9 cellular contexts compared by ENCODE assay signal in genomic region chr5:143004361-143004802, GRCh38.
DNase-seq lines count a peak whose midpoint lies in the region; ATAC-seq, FAIRE-seq and TF ChIP-seq lines count a peak whose summit lies in the region.
"Had no signal": no experiment of that assay in that cellular context is flagged by ENCODE, and none has a peak within 500 bp of the region (broad histone marks: within the 10 kb centered on the region; RNA-seq: fewer than 3 reads in every experiment).

No MANE protein-coding gene starts in this region.

- no peaks in the 10 kb centered on the region; the same call in 2 of the 3 replicates for H3K9me3 ChIP-seq in GM12878 (replicated peaks; ENCODE audit: control insufficient read depth, insufficient read depth, low read length)
- H3K9me3 ChIP-seq in mammary epithelial cell (replicated peaks; ENCODE audit: insufficient read depth, low read length): no peaks in the 10 kb centered on the region

- H3K4me2 ChIP-seq in GM12878 (ENCODE audit: control insufficient read depth, insufficient read depth): peak overlapping the region; percentile 43; the same call in 1 of the 2 replicates
- H3K4me2 ChIP-seq in mammary epithelial cell (ENCODE audit: insufficient read depth, low read depth, low read length): no peak overlapping the region

- no peaks in the 10 kb centered on the region for H3K27me3 ChIP-seq in GM12878 (replicated peaks in 1 of 2; ENCODE audit: control insufficient read depth in 2 of 2, insufficient read depth in 2 of 2, low read length in 1 of 2)
- no peaks in the 10 kb centered on the region for H3K27me3 ChIP-seq in mammary epithelial cell (ENCODE audit: insufficient read depth, low read length)

- H3K27ac ChIP-seq in GM12878 (ENCODE audit: control insufficient read depth, insufficient read depth): peak overlapping the region; percentile 89
- no peak overlapping the region for H3K27ac ChIP-seq in mammary epithelial cell (ENCODE audit: insufficient read depth, low read depth, low read length)

- H3K4me3 Mint-ChIP-seq in CD14-positive monocyte: peak overlapping the region in 1 of 2 donors; percentile 12

- H2AFZ ChIP-seq in GM12878 (ENCODE audit: control insufficient read depth, low read depth, low read length) (no peak overlapping the region), mammary epithelial cell (ENCODE audit: low read depth, low read length) (no peak overlapping the region)

- RAD21 ChIA-PET in GM12878 (lab: Charles Lee; ENCODE audit: unreplicated experiment): interaction anchor here (1.0 to 11.9 kb wide), 24 partner anchors 8 to 1183 kb away, joined by 3 to 129 read pairs (median 14); partner anchors contain the start of gene NR3C1

- POLR2A ChIA-PET in GM12878 (lab: Charles Lee): interaction anchor here (0.6 to 3.0 kb wide), 7 partner anchors 21 to 821 kb away, joined by 3 to 18 read pairs (median 5); no protein-coding TSS in a partner anchor

- no peak overlapping the region; the same call in 1 of the 2 replicates for H3K9ac ChIP-seq in GM12878 (ENCODE audit: control insufficient read depth, insufficient read depth, low read length)
- no peak overlapping the region for H3K9ac ChIP-seq in mammary epithelial cell (ENCODE audit: insufficient read depth, low read length)

- SMC1A ChIA-PET in GM12878 (lab: Charles Lee; ENCODE audit: uncharacterized antibody, unreplicated experiment): interaction anchor here (0.6 to 11.6 kb wide), 22 partner anchors 5 to 404 kb away, joined by 3 to 149 read pairs (median 18); no protein-coding TSS in a partner anchor

- dilution Hi-C loops in mammary epithelial cell (cut with HindIII; ENCODE audit: low sequenced_read_pairs): no loop called here

- peak; percentile 36 for ATAC-seq in HG03159 (IDR thresholded peaks at IDR 0.05; ENCODE audit: unreplicated experiment)
- peak; percentile 54 for ATAC-seq in GM12878

- CTCF ChIA-PET in GM12878 (lab: Yijun Ruan, JAX) (interaction anchor here (0.8 to 9.6 kb wide), 16 partner anchors 6 to 964 kb away, joined by 3 to 92 read pairs (median 9); partner anchors contain the start of gene NR3C1), mammary epithelial cell (lab: Charles Lee; ENCODE audit: low non-redundant PET) (no interaction called here)

- 21% methylated on average over 3 of the region's 3 CpGs for WGBS in GM12878 (ENCODE audit: insufficient coverage, insufficient replicate concordance, low lambda C conversion rate, missing lambda C conversion rate)
- 61% methylated on average over 3 of the region's 3 CpGs for WGBS in mammary epithelial cell (ENCODE audit: low coverage, missing lambda C conversion rate)

- TF ChIP-seq RAD21 in GM12878 (IDR thresholded peaks at IDR 0.05; ENCODE audit: insufficient read depth, low read depth, low read length): no peak

- no TSS peak for BruUV-seq in GM12878 (replicated peaks; lab: Mats Ljungman, UMichigan)
- no TSS peak for BruUV-seq in mammary epithelial cell (replicated peaks; lab: Mats Ljungman, UMichigan)

- H3K27me3 Mint-ChIP-seq in CD14-positive monocyte (ENCODE audit: low read depth in 3 of 3): no peaks in the 10 kb centered on the region

- FAIRE-seq in GM19239 (lab: Jason Lieb, UNC) (peak; percentile 89), GM12878 (lab: Jason Lieb, UNC) (no peak)

- TF ChIP-seq POLR2A in GM12878 (IDR thresholded peaks at IDR 0.05; ENCODE audit: low read depth, low read length): no peak

- H3K36me3 ChIP-seq in GM12878 (ENCODE audit: control insufficient read depth in 2 of 2, insufficient read depth in 2 of 2, low read length in 1 of 2) (no peaks in the 10 kb centered on the region), mammary epithelial cell (ENCODE audit: insufficient read depth, low read length) (no peaks in the 10 kb centered on the region)

- H3K4me1 ChIP-seq in GM12878 (ENCODE audit: control insufficient read depth, insufficient read depth, low read length) (peaks cover 51% of the 10 kb centered on the region), mammary epithelial cell (ENCODE audit: insufficient read depth, low read length) (peaks cover 28% of the 10 kb centered on the region)

- H3K79me2 ChIP-seq in GM12878 (ENCODE audit: control insufficient read depth, insufficient read depth, low read length) (no peaks in the 10 kb centered on the region; the same call in none of the 2 replicates), mammary epithelial cell (ENCODE audit: insufficient read depth, low read length) (no peaks in the 10 kb centered on the region)

- peak overlapping the region; percentile 97 to 99 (median 99) for H3K27ac Mint-ChIP-seq in CD14-positive monocyte

- TF ChIP-seq EP300 in GM12878 (IDR thresholded peaks at IDR 0.05; ENCODE audit: borderline replicate concordance in 1 of 2, control insufficient read depth in 1 of 2, low read depth in 2 of 2, low read length in 2 of 2): no peak

- intact Hi-C loops in CD14-positive monocyte (cut with micrococcal nuclease) (loop anchor here (5.0 to 10.0 kb wide), 5 partner anchors 50 to 400 kb away; partner anchors contain the start of gene NR3C1 (in 1 of the 2)), GM12878 (cut with micrococcal nuclease; ENCODE audit: unreplicated experiment) (loop anchor here (2.0 to 10.0 kb wide), 5 partner anchors 16 to 960 kb away; no protein-coding TSS in a partner anchor), mammary epithelial cell (cut with micrococcal nuclease) (loop anchor here (5.0 to 10.0 kb wide), 5 partner anchors 200 to 1180 kb away; no protein-coding TSS in a partner anchor)

- no peak overlapping the region for H3K4me3 ChIP-seq in GM12878
- H3K4me3 ChIP-seq in mammary epithelial cell (replicated peaks in 1 of 3; ENCODE audit: insufficient read depth in 1 of 3, low read depth in 2 of 3, low read length in 3 of 3): no peak overlapping the region

- in situ Hi-C loops in GM12878 (cut with MboI): loop anchor here (10.0 kb wide), 3 partner anchors 80 to 1180 kb away; no protein-coding TSS in a partner anchor
- in situ Hi-C loops in mammary epithelial cell (cut with MboI; ENCODE audit: low sequenced_read_pairs in 2 of 2): loop anchor here in 1 of 2 donors (10.0 to 25.0 kb wide), 3 partner anchors 80 to 958 kb away; no protein-coding TSS in a partner anchor

- DNase-seq in CD14-positive monocyte (ENCODE audit: low spot score) (no peak), GM19239 (ENCODE audit: insufficient read length, low spot score) (no peak), GM12878 (ENCODE audit: low read depth, low spot score) (no peak), HuH-7.5 (ENCODE audit: low spot score) (no peak), GM19238 (ENCODE audit: insufficient read length, low spot score) (no peak), SIG-M5 treated with dmso at 0.1 percent for 504 hours (lab: John Stamatoyannopoulos, UW; ENCODE audit: unreplicated experiment) (no peak), mammary epithelial cell (no peak)
- DNase-seq: T-helper 9 cell had no signal

- no peak for TF ChIP-seq CTCF in CD14-positive monocyte (IDR thresholded peaks at IDR 0.05)
- TF ChIP-seq CTCF in GM12878 (IDR thresholded peaks at IDR 0.05 in 2 of 3, conservative IDR thresholded peaks at IDR 0.05 in 1 of 3; ENCODE audit: control insufficient read depth in 2 of 3, extremely low read depth in 1 of 3, insufficient read depth in 1 of 3, low read depth in 3 of 3, low read length in 3 of 3): no peak
- no peak for TF ChIP-seq CTCF in mammary epithelial cell (conservative IDR thresholded peaks at IDR 0.05 in 1 of 2, IDR thresholded peaks at IDR 0.05 in 1 of 2; ENCODE audit: extremely low read depth in 1 of 2, insufficient read depth in 1 of 2, low read depth in 1 of 2, low read length in 2 of 2)

- peaks cover 94% of the 10 kb centered on the region for H3K4me1 Mint-ChIP-seq in CD14-positive monocyte

- H4K20me1 ChIP-seq in GM12878 (ENCODE audit: control insufficient read depth, insufficient read depth) (no peaks in the 10 kb centered on the region), mammary epithelial cell (ENCODE audit: insufficient read depth, low read length) (no peaks in the 10 kb centered on the region)

- H3K36me3 Mint-ChIP-seq in CD14-positive monocyte: peaks cover 26 to 41% of the 10 kb centered on the region in 2 donors

- no peaks in the 10 kb centered on the region for H3K9me3 Mint-ChIP-seq in CD14-positive monocyte

TF ChIP-seq in GM12878, 131 proteins besides CTCF, POLR2A, EP300 and RAD21 (continues in another document):
- TF ChIP-seq PAX5 (IDR thresholded peaks at IDR 0.05; ENCODE audit: borderline replicate concordance, low read depth, low read length) (0 out of 2 replicates have a peak, but pooled peaks have one; percentile 60), PKNOX1 (IDR thresholded peaks at IDR 0.05) (peak; percentile 87), STAT1 (conservative IDR thresholded peaks at IDR 0.05) (no peak), JUND (IDR thresholded peaks at IDR 0.05; ENCODE audit: low read depth, low read length) (no peak), FOXK2 (IDR thresholded peaks at IDR 0.05) (no peak), NBN (IDR thresholded peaks at IDR 0.05) (no peak), BHLHE40 (IDR thresholded peaks at IDR 0.05; ENCODE audit: borderline replicate concordance in 1 of 2, low read depth in 2 of 2, low read length in 1 of 2) (no peak; a peak in 1 of 4 replicates), RFX5 (IDR thresholded peaks at IDR 0.05; ENCODE audit: low read depth, low read length) (no peak), CHD4 (IDR thresholded peaks at IDR 0.05) (no peak), EGR1 (IDR thresholded peaks at IDR 0.05; ENCODE audit: borderline replicate concordance in 1 of 2, low read depth in 2 of 2, low read length in 2 of 2) (no peak)
